In the genomic region with DNA sequence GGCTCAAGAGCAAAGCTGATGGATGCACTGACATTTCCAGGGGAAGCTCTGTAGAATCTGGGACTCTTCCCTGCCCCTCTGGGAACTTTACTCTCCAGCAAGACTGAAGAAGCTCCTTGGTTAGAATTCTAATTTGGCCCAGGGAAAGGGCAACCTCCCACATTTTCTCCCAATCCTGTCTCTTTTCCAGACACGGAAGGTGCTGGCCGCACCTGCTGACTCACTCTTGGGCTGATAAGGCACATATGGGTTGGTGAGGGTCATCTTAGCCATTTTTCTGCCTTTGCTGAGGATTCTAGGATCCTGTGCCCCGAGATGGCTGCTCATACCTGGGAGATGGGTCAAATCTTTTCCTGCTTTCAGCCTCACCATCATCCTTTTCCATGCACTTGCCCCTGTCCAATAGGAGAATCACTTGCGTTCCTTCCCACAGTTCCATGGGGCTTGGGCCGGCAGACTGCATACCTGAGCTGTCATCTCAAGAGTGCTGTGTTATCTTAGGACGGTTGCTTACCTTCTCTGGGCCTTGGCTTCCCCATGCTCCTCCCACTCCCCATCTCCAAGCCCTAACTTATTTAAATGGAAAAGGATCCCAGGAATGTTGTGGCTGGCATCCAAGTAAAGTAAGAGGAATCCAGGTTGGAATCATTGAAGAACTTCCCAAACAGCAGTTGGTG, we compare ENCODE assay signal across 10 cellular contexts. TPM values are rescaled to one million over a fixed set of nuclear protein-coding genes. Genes with fewer than 3 reads are reported as not detected.
DNase-seq lines count a peak whose midpoint lies in the region; ATAC-seq and TF ChIP-seq lines count a peak whose summit lies in the region.
"Had no signal": no experiment of that assay in that cellular context is flagged by ENCODE, and none has a peak within 500 bp of the region (broad histone marks: within the 10 kb centered on the region; RNA-seq: fewer than 3 reads in every experiment).

No MANE protein-coding gene starts in this region.

- H3K36me3 ChIP-seq in liver (ENCODE audit: control insufficient read depth in 4 of 4, insufficient read depth in 3 of 4, low read depth in 1 of 4, low read length in 3 of 4) (no peaks in the 10 kb centered on the region), tibial artery (peaks cover 5 to 7% (median 5%) of the 10 kb centered on the region in 3 donors)

- WGBS in liver: 71% methylated on average over 6 of the region's 6 CpGs

- no peak for TF ChIP-seq RAD21 in liver (IDR thresholded peaks at IDR 0.05)

- H3K4me3 Mint-ChIP-seq in activated naive CD4-positive, alpha-beta T cell treated with anti-CD3 and anti-CD28 coated beads, Interleukin-2, amount 10 ng/mL, durations not matched to agents 7 days and 5 days: no peak overlapping the region

- H3K9me3 ChIP-seq in liver (ENCODE audit: control insufficient read depth in 4 of 4, low read length in 3 of 4) (no peaks in the 10 kb centered on the region), tibial artery (no peaks in the 10 kb centered on the region)

- no peak overlapping the region for H3K27ac Mint-ChIP-seq in activated naive CD4-positive, alpha-beta T cell treated with anti-CD3 and anti-CD28 coated beads, Interleukin-2, amount 10 ng/mL, durations not matched to agents 7 days and 5 days
- H3K27ac Mint-ChIP-seq: H9 had no signal

- CTCF ChIA-PET in activated naive CD4-positive, alpha-beta T cell treated with anti-CD3 and anti-CD28 coated beads, Interleukin-2, amount 10 ng/mL, durations not matched to agents 7 days and 5 days (lab: Charles Lee): interaction anchor here (0.6 to 2.1 kb wide), 2 partner anchors 10 to 14 kb away, joined by 3 to 4 read pairs; no protein-coding TSS in a partner anchor

- H3K27ac ChIP-seq in coronary artery (peak overlapping the region; percentile 98 to 99), liver (ENCODE audit: low read depth in 1 of 2, low read length in 2 of 2) (peak overlapping the region; percentile 57 to 69), tibial artery (peak overlapping the region; percentile 87 to 91)

- TF ChIP-seq CTCF in coronary artery (IDR thresholded peaks at IDR 0.05) (no peak), liver (IDR thresholded peaks at IDR 0.05; ENCODE audit: low read depth, low read length, missing input control) (no peak), tibial artery (IDR thresholded peaks at IDR 0.05) (no peak)

- H3K4me3 ChIP-seq in coronary artery (peak overlapping the region; percentile 91), liver (ENCODE audit: low read depth in 1 of 3, low read length in 3 of 3) (peak overlapping the region; percentile 11 to 67 (median 41)), tibial artery (peak overlapping the region; percentile 72 to 81)

- H3K27me3 ChIP-seq in liver (ENCODE audit: control insufficient read depth in 4 of 4, insufficient read depth in 4 of 4, low read length in 3 of 4) (no peaks in the 10 kb centered on the region), tibial artery (no peaks in the 10 kb centered on the region)

- no peak for ATAC-seq in GM21737 (IDR thresholded peaks at IDR 0.05; ENCODE audit: unreplicated experiment)
- ATAC-seq in GM19455 (IDR thresholded peaks at IDR 0.05; ENCODE audit: unreplicated experiment): no peak

- H3K36me3 Mint-ChIP-seq in activated naive CD4-positive, alpha-beta T cell treated with anti-CD3 and anti-CD28 coated beads, Interleukin-2, amount 10 ng/mL, durations not matched to agents 7 days and 5 days: no peaks in the 10 kb centered on the region

- H3K4me1 ChIP-seq in liver (ENCODE audit: control insufficient read depth in 4 of 4, insufficient read depth in 4 of 4, low read length in 3 of 4): peaks cover 0 to 19% (median 3%) of the 10 kb centered on the region in 4 donors
- H3K4me1 ChIP-seq in tibial artery: peaks cover 0 to 72% (median 60%) of the 10 kb centered on the region in 4 donors

- intact Hi-C loops in tibial artery (cut with DNase I; ENCODE audit: low total_unique reads): no loop called here

- DNase-seq in HT-29 (ENCODE audit: low spot score) (peak; percentile 61), coronary artery (ENCODE audit: low spot score) (no peak), tibial artery (no peak), NCI-H446 treated with DMSO at 0.1 percent for 48 hours (lab: John Stamatoyannopoulos, UW) (no peak)
- DNase-seq in activated naive CD4-positive, alpha-beta T cell treated with anti-CD3 and anti-CD28 coated beads, Interleukin-2, amount 10 ng/mL, durations not matched to agents 7 days and 5 days: no peak
- DNase-seq: H9, SHP77 had no signal

- H3K9ac ChIP-seq in liver (ENCODE audit: low read depth in 1 of 2, low read length in 2 of 2): peak overlapping the region; percentile 28 to 39

- H3K9me3 Mint-ChIP-seq in activated naive CD4-positive, alpha-beta T cell treated with anti-CD3 and anti-CD28 coated beads, Interleukin-2, amount 10 ng/mL, durations not matched to agents 7 days and 5 days: no peaks in the 10 kb centered on the region
- H3K9me3 Mint-ChIP-seq: H9 had no signal

- H3K27me3 Mint-ChIP-seq in activated naive CD4-positive, alpha-beta T cell treated with anti-CD3 and anti-CD28 coated beads, Interleukin-2, amount 10 ng/mL, durations not matched to agents 7 days and 5 days: peaks cover 4% of the 10 kb centered on the region

- peaks cover 3% of the 10 kb centered on the region for H3K4me1 Mint-ChIP-seq in activated naive CD4-positive, alpha-beta T cell treated with anti-CD3 and anti-CD28 coated beads, Interleukin-2, amount 10 ng/mL, durations not matched to agents 7 days and 5 days

TF ChIP-seq in liver, 16 proteins besides CTCF, POLR2A, EP300 and RAD21:
- no peak for TF ChIP-seq RXRA (IDR thresholded peaks at IDR 0.05)
- no peak for TF ChIP-seq JUND (IDR thresholded peaks at IDR 0.05)
- TF ChIP-seq, protein P1, sequence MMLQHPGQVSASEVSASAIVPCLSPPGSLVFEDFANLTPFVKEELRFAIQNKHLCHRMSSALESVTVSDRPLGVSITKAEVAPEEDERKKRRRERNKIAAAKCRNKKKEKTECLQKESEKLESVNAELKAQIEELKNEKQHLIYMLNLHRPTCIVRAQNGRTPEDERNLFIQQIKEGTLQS (IDR thresholded peaks at IDR 0.05): no peak
- TF ChIP-seq FOXA1 (IDR thresholded peaks at IDR 0.05): no peak
- no peak for TF ChIP-seq MAX (IDR thresholded peaks at IDR 0.05)
- TF ChIP-seq, protein P2, sequence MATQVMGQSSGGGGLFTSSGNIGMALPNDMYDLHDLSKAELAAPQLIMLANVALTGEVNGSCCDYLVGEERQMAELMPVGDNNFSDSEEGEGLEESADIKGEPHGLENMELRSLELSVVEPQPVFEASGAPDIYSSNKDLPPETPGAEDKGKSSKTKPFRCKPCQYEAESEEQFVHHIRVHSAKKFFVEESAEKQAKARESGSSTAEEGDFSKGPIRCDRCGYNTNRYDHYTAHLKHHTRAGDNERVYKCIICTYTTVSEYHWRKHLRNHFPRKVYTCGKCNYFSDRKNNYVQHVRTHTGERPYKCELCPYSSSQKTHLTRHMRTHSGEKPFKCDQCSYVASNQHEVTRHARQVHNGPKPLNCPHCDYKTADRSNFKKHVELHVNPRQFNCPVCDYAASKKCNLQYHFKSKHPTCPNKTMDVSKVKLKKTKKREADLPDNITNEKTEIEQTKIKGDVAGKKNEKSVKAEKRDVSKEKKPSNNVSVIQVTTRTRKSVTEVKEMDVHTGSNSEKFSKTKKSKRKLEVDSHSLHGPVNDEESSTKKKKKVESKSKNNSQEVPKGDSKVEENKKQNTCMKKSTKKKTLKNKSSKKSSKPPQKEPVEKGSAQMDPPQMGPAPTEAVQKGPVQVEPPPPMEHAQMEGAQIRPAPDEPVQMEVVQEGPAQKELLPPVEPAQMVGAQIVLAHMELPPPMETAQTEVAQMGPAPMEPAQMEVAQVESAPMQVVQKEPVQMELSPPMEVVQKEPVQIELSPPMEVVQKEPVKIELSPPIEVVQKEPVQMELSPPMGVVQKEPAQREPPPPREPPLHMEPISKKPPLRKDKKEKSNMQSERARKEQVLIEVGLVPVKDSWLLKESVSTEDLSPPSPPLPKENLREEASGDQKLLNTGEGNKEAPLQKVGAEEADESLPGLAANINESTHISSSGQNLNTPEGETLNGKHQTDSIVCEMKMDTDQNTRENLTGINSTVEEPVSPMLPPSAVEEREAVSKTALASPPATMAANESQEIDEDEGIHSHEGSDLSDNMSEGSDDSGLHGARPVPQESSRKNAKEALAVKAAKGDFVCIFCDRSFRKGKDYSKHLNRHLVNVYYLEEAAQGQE (IDR thresholded peaks at IDR 0.05): no peak
- TF ChIP-seq HNF4A (conservative IDR thresholded peaks at IDR 0.05): no peak
- no peak for TF ChIP-seq GABPA (IDR thresholded peaks at IDR 0.05 in 1 of 2, conservative IDR thresholded peaks at IDR 0.05 in 1 of 2)
- TF ChIP-seq SP1 (IDR thresholded peaks at IDR 0.05): no peak
- TF ChIP-seq YY1 (IDR thresholded peaks at IDR 0.05): no peak
- TF ChIP-seq EGR1 (IDR thresholded peaks at IDR 0.05; ENCODE audit: low read depth in 2 of 2): no peak
- no peak for TF ChIP-seq ZBTB33 (IDR thresholded peaks at IDR 0.05)
- no peak for TF ChIP-seq HNF4G (IDR thresholded peaks at IDR 0.05)
- TF ChIP-seq TAF1 (conservative IDR thresholded peaks at IDR 0.05): no peak
- TF ChIP-seq FOXA2 (IDR thresholded peaks at IDR 0.05): no peak

RNA-seq across cellular contexts. Expression of gene TINAGL1, which starts 1.3 kb away (rescaled TPM):
- total RNA-seq in HT-29 (2014; rRNA removed; shearing (Covaris generic)): 596 and 628 TPM in 2 replicates
- 10 to 100 TPM; 16.1 to 52.9 TPM for total RNA-seq in liver
- 10 to 100 TPM in 1 of 2 donors, 1 to 10 TPM in 1; 8.7 to 35.0 TPM for polyA plus RNA-seq in liver

RNA-seq across cellular contexts. Expression of gene HCRTR1, which starts 39.8 kb away (rescaled TPM):
- total RNA-seq in HT-29 (2014; rRNA removed; shearing (Covaris generic)): not detected in 2 replicates
- not detected for total RNA-seq in liver
- polyA plus RNA-seq in liver: under 1 TPM in 1 of 2 donors, not detected in 1; 0.06 TPM
- total RNA-seq: H9 had no signal

Comparison
In these comparisons a context has a peak if more than half of its experiments do, and no peak if none do; other contexts are left out.
1. H3K4me3 ChIP-seq: peak in every context shown above with its lines; median percentile 91 in coronary artery; 76 in tibial artery; 41 in liver.
2. RNA of gene TINAGL1, which starts 1.3 kb away (total RNA-seq): 596 to 628 TPM in HT-29; 16.1 to 52.9 TPM in liver; every median in the first group is over 10 times any median in the second.
3. Peak in every context shown above with its lines, with median percentiles within 50 percentile points of each other: H3K27ac ChIP-seq.